ENCODE assay signal across 16 cellular contexts in the genomic region with DNA sequence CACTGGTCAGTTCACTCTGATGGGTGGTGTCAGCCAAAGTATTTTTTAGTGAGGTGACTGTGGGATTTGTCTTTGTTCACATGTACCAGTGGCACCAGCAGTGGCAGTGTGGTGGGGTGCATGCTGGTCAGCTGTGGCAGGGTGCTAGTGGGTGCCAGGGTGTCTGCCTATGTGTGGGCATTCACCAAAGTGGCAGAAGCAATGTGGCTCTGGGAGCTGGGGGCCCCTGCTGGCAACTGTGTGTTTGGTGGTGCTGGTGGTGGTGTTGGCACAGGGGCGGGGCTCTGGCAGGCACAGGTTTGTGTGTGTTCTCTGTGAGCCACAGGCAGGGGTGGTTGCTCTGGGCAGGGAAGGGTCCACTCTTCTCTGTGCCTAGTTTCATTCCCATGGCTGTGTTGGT.
DNase-seq lines count a peak whose midpoint lies in the region; ATAC-seq and TF ChIP-seq lines count a peak whose summit lies in the region.
"Had no signal": no experiment of that assay in that cellular context is flagged by ENCODE, and none has a peak within 500 bp of the region (broad histone marks: within the 10 kb centered on the region; RNA-seq: fewer than 3 reads in every experiment).

No MANE protein-coding gene starts in this region.

- peaks cover 11% of the 10 kb centered on the region for H3K36me3 Mint-ChIP-seq in chondrocyte (ENCODE audit: low read depth)

- H3K4me2 ChIP-seq in HCT116 (ENCODE audit: low read length) (no peak overlapping the region), osteoblast (ENCODE audit: insufficient read depth, low read length) (no peak overlapping the region)

- RAD21 ChIA-PET in HCT116 (lab: Charles Lee; ENCODE audit: low non-redundant PET in 1 of 2, low total read pairs in 2 of 2, uncharacterized antibody in 2 of 2, unreplicated experiment in 2 of 2): no interaction called here

- H3K9me3 ChIP-seq in HCT116 (ENCODE audit: control insufficient read depth in 1 of 2, insufficient read depth in 1 of 2, low read depth in 1 of 2, low read length in 2 of 2) (no peaks in the 10 kb centered on the region), osteoblast (ENCODE audit: low read depth, low read length) (no peaks in the 10 kb centered on the region)

- H3K27ac ChIP-seq in HCT116 (ENCODE audit: low read depth, low read length): no peak overlapping the region
- no peak overlapping the region for H3K27ac ChIP-seq in osteoblast (ENCODE audit: low read depth, low read length)
- H3K27ac ChIP-seq: GM23248 had no signal

- 0 out of 2 replicates have a peak, but pooled peaks have one; percentile 27 for ATAC-seq in HCT116
- no peak for ATAC-seq in GM18907 (IDR thresholded peaks at IDR 0.05; ENCODE audit: unreplicated experiment)

- H3K9me3 Mint-ChIP-seq in chondrocyte (ENCODE audit: low read depth): peaks cover 42% of the 10 kb centered on the region

- H3K27me3 ChIP-seq in HCT116 (ENCODE audit: insufficient read depth, low read length): no peaks in the 10 kb centered on the region
- H3K27me3 ChIP-seq in osteoblast (ENCODE audit: insufficient read depth, low read length): no peaks in the 10 kb centered on the region

- no peaks in the 10 kb centered on the region for H3K4me1 Mint-ChIP-seq in chondrocyte (ENCODE audit: low read depth)
- H3K4me1 Mint-ChIP-seq: CD4-positive, alpha-beta memory T cell had no signal

- H3K9me2 ChIP-seq in HCT116 (ENCODE audit: insufficient read depth): no peaks in the 10 kb centered on the region

- H3K4me1 ChIP-seq in HCT116 (ENCODE audit: control insufficient read depth in 1 of 2, insufficient read depth in 2 of 2, low read length in 2 of 2): no peaks in the 10 kb centered on the region
- no peaks in the 10 kb centered on the region for H3K4me1 ChIP-seq in osteoblast (ENCODE audit: insufficient read depth, low read length)

- DNase-seq in HCT116 (ENCODE audit: low read depth, low spot score) (no peak), chondrocyte (ENCODE audit: low spot score) (peak; percentile 83), osteoblast (ENCODE audit: insufficient read length, low spot score, missing footprints) (peak; percentile 38), NAMALWA (ENCODE audit: low spot score) (no peak), NCI-H2171 treated with DMSO at 0.1 percent for 48 hours (lab: John Stamatoyannopoulos, UW) (no peak)
- DNase-seq: C1 segment of cervical spinal cord; Calu3; CD4-positive, alpha-beta memory T cell; COR-L47; DMS53; DMS79 treated with DMSO at 0.1 percent for 48 hours; GF-D8; GM23248; H7; HFFc6 had no signal

- H3K27me3 Mint-ChIP-seq in chondrocyte (ENCODE audit: low read depth): peaks cover 9% of the 10 kb centered on the region

- no peak for TF ChIP-seq POLR2A in HCT116 (IDR thresholded peaks at IDR 0.05; ENCODE audit: borderline replicate concordance, extremely low read depth, insufficient read depth, insufficient read length)

- intact Hi-C loops in HCT116 (cut with micrococcal nuclease): no loop called here

- CTCF ChIA-PET in HCT116 (lab: Charles Lee): no interaction called here

- TF ChIP-seq CTCF in HCT116 (IDR thresholded peaks at IDR 0.05 in 2 of 3, conservative IDR thresholded peaks at IDR 0.05 in 1 of 3; ENCODE audit: borderline replicate concordance in 1 of 3, insufficient read depth in 1 of 3, low read depth in 2 of 3, low read length in 2 of 3) (no peak), chondrocyte (IDR thresholded peaks at IDR 0.05) (no peak), osteoblast (IDR thresholded peaks at IDR 0.05; ENCODE audit: extremely low read depth, low read depth, low read length) (no peak)

- no peak overlapping the region for H3K4me3 Mint-ChIP-seq in chondrocyte (ENCODE audit: unreplicated experiment)
- H3K4me3 Mint-ChIP-seq: CD4-positive, alpha-beta memory T cell; HFFc6 had no signal

- H2AFZ ChIP-seq in HCT116 (ENCODE audit: low read depth, low read length, poor library complexity, severe bottlenecking): no peak overlapping the region
- no peak overlapping the region for H2AFZ ChIP-seq in osteoblast (ENCODE audit: low read length)
- H2AFZ ChIP-seq: GM23248 had no signal

- H3K9ac ChIP-seq in HCT116 (ENCODE audit: low read length): no peak overlapping the region
- H3K9ac ChIP-seq: GM23248 had no signal

- no peak for TF ChIP-seq RAD21 in HCT116 (IDR thresholded peaks at IDR 0.05; ENCODE audit: low read depth)

- H4K20me1 ChIP-seq in HCT116 (ENCODE audit: insufficient read depth) (no peaks in the 10 kb centered on the region), osteoblast (ENCODE audit: insufficient read depth, low read length) (no peaks in the 10 kb centered on the region)

- POLR2A ChIA-PET in HCT116 (lab: Charles Lee): no interaction called here

- H3K4me3 ChIP-seq in HCT116 (replicated peaks in 1 of 2; ENCODE audit: low read depth in 1 of 2, low read length in 2 of 2) (no peak overlapping the region), osteoblast (ENCODE audit: insufficient read depth, low read length) (no peak overlapping the region)
- H3K4me3 ChIP-seq: GM23248 had no signal

- no peak overlapping the region for H3K27ac Mint-ChIP-seq in chondrocyte (ENCODE audit: unreplicated experiment)
- H3K27ac Mint-ChIP-seq: CD4-positive, alpha-beta memory T cell; HFFc6 had no signal

- BruUV-seq in HCT116 (replicated peaks; lab: Mats Ljungman, UMichigan): no TSS peak

- H3K36me3 ChIP-seq in HCT116 (ENCODE audit: control insufficient read depth in 1 of 2, insufficient read depth in 2 of 2, low read length in 2 of 2) (no peaks in the 10 kb centered on the region), osteoblast (ENCODE audit: insufficient read depth, low read length) (no peaks in the 10 kb centered on the region)

- H3K79me2 ChIP-seq in HCT116 (ENCODE audit: insufficient read depth, low read length): no peaks in the 10 kb centered on the region
- H3K79me2 ChIP-seq in osteoblast (ENCODE audit: insufficient read depth, low read length): no peaks in the 10 kb centered on the region

TF ChIP-seq in HCT116, 20 proteins besides CTCF, POLR2A, EP300 and RAD21 (continues in another document):
- TF ChIP-seq, protein P1, sequence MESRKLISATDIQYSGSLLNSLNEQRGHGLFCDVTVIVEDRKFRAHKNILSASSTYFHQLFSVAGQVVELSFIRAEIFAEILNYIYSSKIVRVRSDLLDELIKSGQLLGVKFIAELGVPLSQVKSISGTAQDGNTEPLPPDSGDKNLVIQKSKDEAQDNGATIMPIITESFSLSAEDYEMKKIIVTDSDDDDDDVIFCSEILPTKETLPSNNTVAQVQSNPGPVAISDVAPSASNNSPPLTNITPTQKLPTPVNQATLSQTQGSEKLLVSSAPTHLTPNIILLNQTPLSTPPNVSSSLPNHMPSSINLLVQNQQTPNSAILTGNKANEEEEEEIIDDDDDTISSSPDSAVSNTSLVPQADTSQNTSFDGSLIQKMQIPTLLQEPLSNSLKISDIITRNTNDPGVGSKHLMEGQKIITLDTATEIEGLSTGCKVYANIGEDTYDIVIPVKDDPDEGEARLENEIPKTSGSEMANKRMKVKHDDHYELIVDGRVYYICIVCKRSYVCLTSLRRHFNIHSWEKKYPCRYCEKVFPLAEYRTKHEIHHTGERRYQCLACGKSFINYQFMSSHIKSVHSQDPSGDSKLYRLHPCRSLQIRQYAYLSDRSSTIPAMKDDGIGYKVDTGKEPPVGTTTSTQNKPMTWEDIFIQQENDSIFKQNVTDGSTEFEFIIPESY (IDR thresholded peaks at IDR 0.05; ENCODE audit: extremely low read depth, insufficient replicate concordance, low read length): no peak
- TF ChIP-seq, protein P2, sequence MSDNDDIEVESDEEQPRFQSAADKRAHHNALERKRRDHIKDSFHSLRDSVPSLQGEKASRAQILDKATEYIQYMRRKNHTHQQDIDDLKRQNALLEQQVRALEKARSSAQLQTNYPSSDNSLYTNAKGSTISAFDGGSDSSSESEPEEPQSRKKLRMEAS (IDR thresholded peaks at IDR 0.05): no peak
- no peak for TF ChIP-seq EZH2phosphoT487 (IDR thresholded peaks at IDR 0.05; ENCODE audit: borderline replicate concordance)
- no peak for TF ChIP-seq JUND (IDR thresholded peaks at IDR 0.05)
- TF ChIP-seq POLR2AphosphoS5 (IDR thresholded peaks at IDR 0.05; ENCODE audit: low read depth, low read length): no peak
- no peak for TF ChIP-seq CBX3 (IDR thresholded peaks at IDR 0.05; ENCODE audit: low read depth)
- no peak for TF ChIP-seq ZFX (IDR thresholded peaks at IDR 0.05)
- TF ChIP-seq SIN3A (IDR thresholded peaks at IDR 0.05; ENCODE audit: low read depth): no peak
- TF ChIP-seq ELF1 (IDR thresholded peaks at IDR 0.05; ENCODE audit: borderline replicate concordance, low read depth): no peak
- TF ChIP-seq TCF7L2 (IDR thresholded peaks at IDR 0.05; ENCODE audit: borderline replicate concordance, extremely low read depth, insufficient read depth, insufficient read length): no peak
- no peak for TF ChIP-seq SP1 (IDR thresholded peaks at IDR 0.05; ENCODE audit: low read depth)
- TF ChIP-seq EZH2 (IDR thresholded peaks at IDR 0.05): no peak
- no peak for TF ChIP-seq ZNF274 (IDR thresholded peaks at IDR 0.05; ENCODE audit: low read depth, low read length)
- TF ChIP-seq CEBPB (IDR thresholded peaks at IDR 0.05; ENCODE audit: low read depth): no peak
- no peak for TF ChIP-seq REST (IDR thresholded peaks at IDR 0.05; ENCODE audit: low read depth)
- no peak for TF ChIP-seq SRF (IDR thresholded peaks at IDR 0.05; ENCODE audit: low read depth)

Comparison
In these comparisons a context has a peak if more than half of its experiments do, and no peak if none do; other contexts are left out.
1. DNase-seq: peak in chondrocyte (single experiment) and osteoblast (single experiment); none in HCT116 (single experiment), NAMALWA (single experiment) and NCI-H2171 treated with DMSO at 0.1 percent for 48 hours (single experiment).